ENCODE assay signal across 1 cellular context in the genomic region with DNA sequence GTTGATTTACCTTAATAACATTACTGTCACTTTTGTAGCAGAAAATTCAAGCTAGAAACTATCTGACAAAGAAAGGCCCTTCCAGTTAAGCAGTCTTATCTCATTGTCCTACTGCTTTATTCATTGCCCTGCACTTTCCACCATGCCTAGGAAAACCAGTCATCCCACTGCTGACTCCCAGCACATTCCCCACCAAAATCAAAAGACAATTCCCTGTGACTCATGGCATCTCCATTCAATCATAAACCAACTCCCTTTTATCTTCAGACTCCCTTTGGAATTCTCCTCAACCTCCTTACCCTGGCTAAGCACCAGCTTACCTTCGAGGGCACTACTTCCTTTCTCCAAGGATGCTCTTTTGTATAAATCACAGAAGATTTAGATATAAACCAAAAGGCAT.
A peak's percentile ranks its signal among the peaks of the same experiment; 100 is the strongest.
TF ChIP-seq lines count a peak whose summit lies in the region.

No MANE protein-coding gene starts in this region.

TF ChIP-seq in HCT116, 20 proteins besides CTCF, POLR2A, EP300 and RAD21 (continued from another document):
- TF ChIP-seq REST (IDR thresholded peaks at IDR 0.05; ENCODE audit: low read depth): 0 out of 2 replicates have a peak, but pooled peaks have one; percentile 8
- TF ChIP-seq TCF7L2 (IDR thresholded peaks at IDR 0.05; ENCODE audit: borderline replicate concordance, extremely low read depth, insufficient read depth, insufficient read length): peak; percentile 71
- TF ChIP-seq POLR2AphosphoS5 (IDR thresholded peaks at IDR 0.05; ENCODE audit: low read depth, low read length): no peak
- TF ChIP-seq SIN3A (IDR thresholded peaks at IDR 0.05; ENCODE audit: low read depth): peak; percentile 54; the same call in 1 of the 2 replicates
- TF ChIP-seq MAX (IDR thresholded peaks at IDR 0.05): 0 out of 2 replicates have a peak, but pooled peaks have one; percentile 28
- TF ChIP-seq ELF1 (IDR thresholded peaks at IDR 0.05; ENCODE audit: borderline replicate concordance, low read depth): no peak
- peak; percentile 68 for TF ChIP-seq CBX3 (IDR thresholded peaks at IDR 0.05; ENCODE audit: low read depth)
- TF ChIP-seq EZH2phosphoT487 (IDR thresholded peaks at IDR 0.05; ENCODE audit: borderline replicate concordance): no peak
- peak; percentile 75 for TF ChIP-seq FOSL1 (IDR thresholded peaks at IDR 0.05; ENCODE audit: low read depth)
TF ChIP-seq in HCT116: peak in this region for 8.
